In genomic region chr5:96338089-96338488, GRCh38 we compare ENCODE assay signal across 9 cellular contexts.
DNase-seq lines count a peak whose midpoint lies in the region; ATAC-seq, FAIRE-seq and TF ChIP-seq lines count a peak whose summit lies in the region.
"Had no signal": no experiment of that assay in that cellular context is flagged by ENCODE, and none has a peak within 500 bp of the region (broad histone marks: within the 10 kb centered on the region; RNA-seq: fewer than 3 reads in every experiment).

No MANE protein-coding gene starts in this region.

- dilution Hi-C loops in mammary epithelial cell (cut with HindIII; ENCODE audit: low sequenced_read_pairs): loop anchor here (5.0 to 25.0 kb wide), 3 partner anchors 383 to 676 kb away; no protein-coding TSS in a partner anchor

- no peaks in the 10 kb centered on the region for H3K79me2 ChIP-seq in HepG2 (ENCODE audit: insufficient read depth, low read length)
- no peaks in the 10 kb centered on the region for H3K79me2 ChIP-seq in mammary epithelial cell (ENCODE audit: insufficient read depth, low read length)

- no peak for TF ChIP-seq CTCF in liver (IDR thresholded peaks at IDR 0.05; ENCODE audit: low read depth, low read length, missing input control)
- TF ChIP-seq CTCF in HepG2 (CRISPR knock-in tag; IDR thresholded peaks at IDR 0.05): no peak
- TF ChIP-seq CTCF in mammary epithelial cell (conservative IDR thresholded peaks at IDR 0.05 in 1 of 2, IDR thresholded peaks at IDR 0.05 in 1 of 2; ENCODE audit: extremely low read depth in 1 of 2, insufficient read depth in 1 of 2, low read depth in 1 of 2, low read length in 2 of 2): no peak
- no peak for TF ChIP-seq CTCF in foreskin keratinocyte (conservative IDR thresholded peaks at IDR 0.05)

- CTCF ChIA-PET in HepG2 (lab: Yijun Ruan, JAX; ENCODE audit: low intra/inter-chr PET ratio, low total read pairs) (no interaction called here), mammary epithelial cell (lab: Charles Lee; ENCODE audit: low non-redundant PET) (no interaction called here)

- peak overlapping the region; percentile 65 to 85 for H3K27ac ChIP-seq in liver (ENCODE audit: low read depth in 1 of 2, low read length in 2 of 2)
- H3K27ac ChIP-seq in HepG2 (ENCODE audit: extremely low read length, insufficient read depth, low read length): no peak overlapping the region
- no peak overlapping the region for H3K27ac ChIP-seq in mammary epithelial cell (ENCODE audit: insufficient read depth, low read depth, low read length)
- no peak overlapping the region for H3K27ac ChIP-seq in foreskin keratinocyte

- in situ Hi-C loops in HepG2 (cut with HindIII; ENCODE audit: extremely low pct_ligation_motif_present, low pct_unique_long_range_greater_than_20kb): loop anchor here (5.0 to 25.0 kb wide), 3 partner anchors 373 to 701 kb away; partner anchors contain the start of genes ELL2 and RFESD
- in situ Hi-C loops in mammary epithelial cell (cut with MboI; ENCODE audit: low sequenced_read_pairs in 2 of 2): loop anchor here (5.0 to 10.0 kb wide), 2 partner anchors 373 to 376 kb away; partner anchors contain the start of gene ELL2 (in 2 of the 2)

- H3K27me3 ChIP-seq in liver (ENCODE audit: control insufficient read depth in 4 of 4, insufficient read depth in 4 of 4, low read length in 3 of 4): no peaks in the 10 kb centered on the region
- no peaks in the 10 kb centered on the region for H3K27me3 ChIP-seq in HepG2 (ENCODE audit: control insufficient read depth in 1 of 2, insufficient read depth in 2 of 2, low read length in 2 of 2)
- no peaks in the 10 kb centered on the region for H3K27me3 ChIP-seq in mammary epithelial cell (ENCODE audit: insufficient read depth, low read length)
- no peaks in the 10 kb centered on the region for H3K27me3 ChIP-seq in foreskin keratinocyte

- peak overlapping the region in 1 of 2 donors; percentile 68 for H3K9ac ChIP-seq in liver (ENCODE audit: low read depth in 1 of 2, low read length in 2 of 2)
- H3K9ac ChIP-seq in HepG2 (ENCODE audit: insufficient read depth, low read depth, low read length): no peak overlapping the region
- H3K9ac ChIP-seq in mammary epithelial cell (ENCODE audit: insufficient read depth, low read length): no peak overlapping the region

- 38% methylated on average over 2 of the region's 2 CpGs for WGBS in liver
- 88% methylated on average over 2 of the region's 2 CpGs for WGBS in HepG2 (ENCODE audit: low lambda C conversion rate)
- 92% methylated on average over 2 of the region's 2 CpGs for WGBS in mammary epithelial cell (ENCODE audit: low coverage, missing lambda C conversion rate)

- H3K4me3 ChIP-seq in liver (ENCODE audit: low read depth in 1 of 3, low read length in 3 of 3) (no peak overlapping the region), HepG2 (replicated peaks in 1 of 3; ENCODE audit: insufficient read depth in 1 of 3, low read depth in 2 of 3, low read length in 3 of 3) (no peak overlapping the region), mammary epithelial cell (replicated peaks in 1 of 3; ENCODE audit: insufficient read depth in 1 of 3, low read depth in 2 of 3, low read length in 3 of 3) (no peak overlapping the region)

- H2AFZ ChIP-seq in HepG2 (ENCODE audit: low read length): no peak overlapping the region
- H2AFZ ChIP-seq in mammary epithelial cell (ENCODE audit: low read depth, low read length): peak overlapping the region; percentile 80

- intact Hi-C loops in HepG2 (cut with micrococcal nuclease; ENCODE audit: unreplicated experiment): loop anchor here (5.0 to 10.0 kb wide), 3 partner anchors 151 to 481 kb away; no protein-coding TSS in a partner anchor
- intact Hi-C loops in mammary epithelial cell (cut with micrococcal nuclease): loop anchor here (5.0 to 10.0 kb wide), 2 partner anchors 436 to 693 kb away; partner anchors contain the start of gene RFESD

- TF ChIP-seq RAD21 in liver (IDR thresholded peaks at IDR 0.05) (no peak), HepG2 (CRISPR knock-in tag; IDR thresholded peaks at IDR 0.05) (no peak)

- BruUV-seq in HepG2 (replicated peaks; lab: Mats Ljungman, UMichigan) (no TSS peak), mammary epithelial cell (replicated peaks; lab: Mats Ljungman, UMichigan) (no TSS peak)

- H3K4me1 ChIP-seq in liver (ENCODE audit: control insufficient read depth in 4 of 4, insufficient read depth in 4 of 4, low read length in 3 of 4) (peaks cover 6 to 58% (median 43%) of the 10 kb centered on the region in 4 donors), HepG2 (ENCODE audit: insufficient read depth, low read length) (peaks cover 55% of the 10 kb centered on the region), mammary epithelial cell (ENCODE audit: insufficient read depth, low read length) (peaks cover 31% of the 10 kb centered on the region), foreskin keratinocyte (peaks cover 10% of the 10 kb centered on the region)

- no peak overlapping the region for H3K4me2 ChIP-seq in HepG2 (ENCODE audit: low read depth, low read length)
- peak overlapping the region; percentile 23 for H3K4me2 ChIP-seq in mammary epithelial cell (ENCODE audit: insufficient read depth, low read depth, low read length)

- ATAC-seq in HepG2 (no peak), HG02885 (IDR thresholded peaks at IDR 0.05; ENCODE audit: poor library complexity, unreplicated experiment) (peak; percentile 61), HG02981 (IDR thresholded peaks at IDR 0.05; ENCODE audit: unreplicated experiment) (no peak), foreskin keratinocyte (no peak)

- no peak for TF ChIP-seq EP300 in HepG2 (IDR thresholded peaks at IDR 0.05; ENCODE audit: low read depth in 2 of 2, low read length in 2 of 2)
- TF ChIP-seq EP300 in HepG2 (CRISPR knock-in tag; IDR thresholded peaks at IDR 0.05; ENCODE audit: borderline replicate concordance): no peak

- POLR2A ChIA-PET in HepG2 (lab: Yijun Ruan, JAX): interaction anchor here (2.1 to 5.0 kb wide), 2 partner anchors 350 to 473 kb away, joined by 6 to 19 read pairs; no protein-coding TSS in a partner anchor

- H3K9me3 ChIP-seq in liver (ENCODE audit: control insufficient read depth in 4 of 4, low read length in 3 of 4): no peaks in the 10 kb centered on the region
- H3K9me3 ChIP-seq in HepG2 (ENCODE audit: low read length): no peaks in the 10 kb centered on the region
- no peaks in the 10 kb centered on the region for H3K9me3 ChIP-seq in mammary epithelial cell (replicated peaks; ENCODE audit: insufficient read depth, low read length)

- DNase-seq in HepG2 (ENCODE audit: low spot score) (no peak), mammary epithelial cell (no peak), dermis blood vessel endothelial cell (no peak), foreskin keratinocyte (no peak), middle frontal gyrus (ENCODE audit: extremely low spot score, low spot score) (no peak)
- DNase-seq: activated CD8-positive, alpha-beta memory T cell treated with anti-CD3 and anti-CD28 coated beads, Interleukin-2, amount 50 U/mL, for 4 hours had no signal

- TF ChIP-seq POLR2A in HepG2 (IDR thresholded peaks at IDR 0.05; ENCODE audit: insufficient read depth in 1 of 2, low read depth in 2 of 2, low read length in 2 of 2): no peak

- no peak for FAIRE-seq in HepG2 (lab: Jason Lieb, UNC)

- H3K36me3 ChIP-seq in liver (ENCODE audit: control insufficient read depth in 4 of 4, insufficient read depth in 3 of 4, low read depth in 1 of 4, low read length in 3 of 4) (no peaks in the 10 kb centered on the region), HepG2 (replicated peaks in 1 of 2; ENCODE audit: control insufficient read depth in 1 of 2, insufficient read depth in 2 of 2, low read length in 2 of 2) (no peaks in the 10 kb centered on the region), mammary epithelial cell (ENCODE audit: insufficient read depth, low read length) (no peaks in the 10 kb centered on the region)

- H4K20me1 ChIP-seq in HepG2 (ENCODE audit: insufficient read depth, low read length): no peaks in the 10 kb centered on the region
- no peaks in the 10 kb centered on the region for H4K20me1 ChIP-seq in mammary epithelial cell (ENCODE audit: insufficient read depth, low read length)

TF ChIP-seq in liver, 16 proteins besides CTCF, POLR2A, EP300 and RAD21:
- no peak for TF ChIP-seq NR2F2 (IDR thresholded peaks at IDR 0.05)
- no peak for TF ChIP-seq FOXA1 (IDR thresholded peaks at IDR 0.05)
- no peak for TF ChIP-seq GABPA (IDR thresholded peaks at IDR 0.05 in 1 of 2, conservative IDR thresholded peaks at IDR 0.05 in 1 of 2)
- TF ChIP-seq SP1 (IDR thresholded peaks at IDR 0.05): no peak
- TF ChIP-seq RXRA (IDR thresholded peaks at IDR 0.05): no peak
- no peak for TF ChIP-seq HNF4G (IDR thresholded peaks at IDR 0.05)
- TF ChIP-seq HNF4A (conservative IDR thresholded peaks at IDR 0.05): no peak
- TF ChIP-seq TAF1 (conservative IDR thresholded peaks at IDR 0.05): no peak

TF ChIP-seq in HepG2, 621 proteins besides CTCF, POLR2A, EP300 and RAD21:
- TF ChIP-seq SRY (CRISPR knock-in tag; IDR thresholded peaks at IDR 0.05) (no peak), ZNF274 (CRISPR knock-in tag; IDR thresholded peaks at IDR 0.05) (no peak), GFI1 (CRISPR knock-in tag; IDR thresholded peaks at IDR 0.05; ENCODE audit: borderline replicate concordance) (no peak), MEIS1 (CRISPR knock-in tag; IDR thresholded peaks at IDR 0.05; ENCODE audit: borderline replicate concordance) (no peak), CREM (IDR thresholded peaks at IDR 0.05) (no peak), CREM (CRISPR knock-in tag; IDR thresholded peaks at IDR 0.05) (no peak), ZNF777 (CRISPR knock-in tag; IDR thresholded peaks at IDR 0.05) (no peak)
- TF ChIP-seq, protein P1, sequence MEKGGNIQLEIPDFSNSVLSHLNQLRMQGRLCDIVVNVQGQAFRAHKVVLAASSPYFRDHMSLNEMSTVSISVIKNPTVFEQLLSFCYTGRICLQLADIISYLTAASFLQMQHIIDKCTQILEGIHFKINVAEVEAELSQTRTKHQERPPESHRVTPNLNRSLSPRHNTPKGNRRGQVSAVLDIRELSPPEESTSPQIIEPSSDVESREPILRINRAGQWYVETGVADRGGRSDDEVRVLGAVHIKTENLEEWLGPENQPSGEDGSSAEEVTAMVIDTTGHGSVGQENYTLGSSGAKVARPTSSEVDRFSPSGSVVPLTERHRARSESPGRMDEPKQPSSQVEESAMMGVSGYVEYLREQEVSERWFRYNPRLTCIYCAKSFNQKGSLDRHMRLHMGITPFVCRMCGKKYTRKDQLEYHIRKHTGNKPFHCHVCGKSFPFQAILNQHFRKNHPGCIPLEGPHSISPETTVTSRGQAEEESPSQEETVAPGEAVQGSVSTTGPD (CRISPR knock-in tag; IDR thresholded peaks at IDR 0.05): no peak
TF ChIP-seq in HepG2: peak in this region for 0.

Comparison
In these comparisons a context has a peak if more than half of its experiments do, and no peak if none do; other contexts are left out.
1. H3K27ac ChIP-seq: peak in liver (2 of 2); none in HepG2 (single experiment), mammary epithelial cell (single experiment) and foreskin keratinocyte (single experiment).